11 cellular contexts compared by ENCODE assay signal in the genomic region with DNA sequence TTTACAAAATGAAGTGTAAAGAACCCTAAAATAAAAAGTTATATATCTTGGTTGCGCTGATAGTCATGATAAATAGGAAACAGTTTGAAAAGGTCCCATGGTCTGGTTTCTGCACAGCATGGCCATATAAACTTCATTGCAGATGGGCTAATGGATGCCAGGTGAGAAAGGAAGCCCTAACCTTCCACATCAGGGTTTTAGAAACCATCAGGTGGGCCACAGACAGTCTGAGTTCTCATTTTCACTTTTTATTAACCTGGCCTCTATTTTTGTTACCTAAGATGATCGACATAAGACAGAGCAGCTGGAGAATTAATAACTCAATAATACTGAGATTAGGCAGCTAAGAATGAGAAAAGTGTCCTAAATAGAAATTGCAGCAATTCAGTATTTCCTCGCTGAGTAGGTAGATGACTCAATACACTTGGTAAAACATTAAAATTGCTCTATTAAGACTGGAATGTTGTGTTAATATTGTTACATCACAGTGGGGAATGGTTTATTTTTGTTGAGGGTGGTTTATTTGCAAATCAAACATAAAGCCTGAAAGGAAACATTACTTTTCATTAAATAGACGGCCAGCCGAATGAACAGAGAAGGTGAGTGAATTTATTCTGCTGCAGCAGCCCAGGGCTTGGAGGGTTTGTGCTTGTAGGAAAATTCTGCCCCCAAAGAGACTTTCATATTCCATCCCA. TPM values are rescaled to one million over a fixed set of nuclear protein-coding genes. Genes with fewer than 3 reads are reported as not detected.
A peak's percentile ranks its signal among the peaks of the same experiment; 100 is the strongest.
DNase-seq lines count a peak whose midpoint lies in the region; ATAC-seq and TF ChIP-seq lines count a peak whose summit lies in the region.
"Had no signal": no experiment of that assay in that cellular context is flagged by ENCODE, and none has a peak within 500 bp of the region (broad histone marks: within the 10 kb centered on the region; RNA-seq: fewer than 3 reads in every experiment).

No MANE protein-coding gene starts in this region.

- peaks cover 30% of the 10 kb centered on the region for H3K79me2 ChIP-seq in fibroblast of lung (ENCODE audit: control insufficient read depth, insufficient read depth, low read length)

- no peaks in the 10 kb centered on the region for H3K9me3 ChIP-seq in fibroblast of lung (ENCODE audit: control insufficient read depth, insufficient read depth, low read depth, low read length)
- no peaks in the 10 kb centered on the region for H3K9me3 ChIP-seq in T-helper 17 cell (ENCODE audit: control insufficient read depth, low read length, poor library complexity, severe bottlenecking)

- H3K4me3 Mint-ChIP-seq in neural crest cell (no peak overlapping the region), T-helper 17 cell (no peak overlapping the region)
- H3K4me3 Mint-ChIP-seq: activated CD8-positive, alpha-beta T cell treated with anti-CD3 and anti-CD28 coated beads for 36 hours; activated naive CD4-positive, alpha-beta T cell treated with anti-CD3 and anti-CD28 coated beads, Interleukin-2, amount 10 ng/mL, durations not matched to agents 7 days and 5 days had no signal

- H3K9me3 Mint-ChIP-seq in neural crest cell: no peaks in the 10 kb centered on the region
- H3K9me3 Mint-ChIP-seq: activated CD8-positive, alpha-beta T cell treated with anti-CD3 and anti-CD28 coated beads for 36 hours; activated naive CD4-positive, alpha-beta T cell treated with anti-CD3 and anti-CD28 coated beads, Interleukin-2, amount 10 ng/mL, durations not matched to agents 7 days and 5 days had no signal

- peaks cover 59% of the 10 kb centered on the region for H3K4me1 Mint-ChIP-seq in neural crest cell
- H3K4me1 Mint-ChIP-seq in T-helper 17 cell: no peaks in the 10 kb centered on the region
- H3K4me1 Mint-ChIP-seq: activated naive CD4-positive, alpha-beta T cell treated with anti-CD3 and anti-CD28 coated beads, Interleukin-2, amount 10 ng/mL, durations not matched to agents 7 days and 5 days had no signal

- H3K36me3 Mint-ChIP-seq in neural crest cell (ENCODE audit: low read depth): no peaks in the 10 kb centered on the region
- H3K36me3 Mint-ChIP-seq in T-helper 17 cell (ENCODE audit: low read depth): no peaks in the 10 kb centered on the region
- H3K36me3 Mint-ChIP-seq: activated naive CD4-positive, alpha-beta T cell treated with anti-CD3 and anti-CD28 coated beads, Interleukin-2, amount 10 ng/mL, durations not matched to agents 7 days and 5 days had no signal

- no peaks in the 10 kb centered on the region for H3K36me3 ChIP-seq in fibroblast of lung (ENCODE audit: control insufficient read depth, insufficient read depth, low read length)

- no peak overlapping the region for H3K9ac ChIP-seq in fibroblast of lung (ENCODE audit: insufficient read depth, low read length)

- no peak overlapping the region for H2AFZ ChIP-seq in fibroblast of lung (ENCODE audit: low read length)

- no peaks in the 10 kb centered on the region for H4K20me1 ChIP-seq in fibroblast of lung (ENCODE audit: control insufficient read depth, extremely low read depth, insufficient read depth, low read length)

- H3K27me3 Mint-ChIP-seq in neural crest cell (ENCODE audit: low read depth) (no peaks in the 10 kb centered on the region), T-helper 17 cell (peaks cover 16% of the 10 kb centered on the region)
- H3K27me3 Mint-ChIP-seq: activated CD8-positive, alpha-beta T cell treated with anti-CD3 and anti-CD28 coated beads for 36 hours; activated naive CD4-positive, alpha-beta T cell treated with anti-CD3 and anti-CD28 coated beads, Interleukin-2, amount 10 ng/mL, durations not matched to agents 7 days and 5 days had no signal

- peaks cover 7% of the 10 kb centered on the region for H3K4me1 ChIP-seq in fibroblast of lung (ENCODE audit: control insufficient read depth, extremely low read depth, insufficient read depth, low read length)

- no peak overlapping the region for H3K4me3 ChIP-seq in fibroblast of lung (replicated peaks in 1 of 4; ENCODE audit: control extremely low read depth in 1 of 4, insufficient read depth in 1 of 4, low read depth in 3 of 4, low read length in 4 of 4)

- H3K4me2 ChIP-seq in fibroblast of lung (ENCODE audit: extremely low read depth, insufficient read depth, low read length): no peak overlapping the region

- TF ChIP-seq CTCF in fibroblast of lung (conservative IDR thresholded peaks at IDR 0.05 in 1 of 2, IDR thresholded peaks at IDR 0.05 in 1 of 2; ENCODE audit: low read depth in 1 of 2, low read length in 2 of 2) (no peak), neural crest cell (conservative IDR thresholded peaks at IDR 0.05) (no peak)

- no peaks in the 10 kb centered on the region for H3K27me3 ChIP-seq in fibroblast of lung (ENCODE audit: control insufficient read depth, insufficient read depth, low read length)

- ATAC-seq in T-helper 17 cell (no peak), HG02798 (IDR thresholded peaks at IDR 0.05; ENCODE audit: poor library complexity, unreplicated experiment) (no peak)
- ATAC-seq: activated CD8-positive, alpha-beta T cell treated with anti-CD3 and anti-CD28 coated beads for 36 hours had no signal

- H3K27ac Mint-ChIP-seq in neural crest cell (ENCODE audit: unreplicated experiment) (peak overlapping the region; percentile 55), T-helper 17 cell (no peak overlapping the region)
- H3K27ac Mint-ChIP-seq: activated CD8-positive, alpha-beta T cell treated with anti-CD3 and anti-CD28 coated beads for 36 hours; activated naive CD4-positive, alpha-beta T cell treated with anti-CD3 and anti-CD28 coated beads, Interleukin-2, amount 10 ng/mL, durations not matched to agents 7 days and 5 days had no signal

- peak; percentile 3 for DNase-seq in Daoy (ENCODE audit: low read depth)
- peak; percentile 75 for DNase-seq in NCI-H526 treated with DMSO at 0.1 percent for 48 hours (lab: John Stamatoyannopoulos, UW)
- DNase-seq in fibroblast of lung (ENCODE audit: low read depth in 2 of 2): peak; percentile 55 to 62
- DNase-seq in neural crest cell (ENCODE audit: low read depth, low spot score): no peak
- DNase-seq in T-helper 17 cell: no peak
- no peak for DNase-seq in activated CD8-positive, alpha-beta memory T cell treated with anti-CD3 and anti-CD28 coated beads, Interleukin-2, amount 50 U/mL, for 48 hours
- no peak for DNase-seq in stimulated activated CD4-positive, alpha-beta T cell treated with anti-CD3 and anti-CD28 coated beads, Interleukin-15, amount 100 ng/mL, for 24 hours
- DNase-seq: activated CD8-positive, alpha-beta T cell treated with anti-CD3 and anti-CD28 coated beads for 36 hours; activated naive CD4-positive, alpha-beta T cell treated with anti-CD3 and anti-CD28 coated beads, Interleukin-2, amount 10 ng/mL, durations not matched to agents 7 days and 5 days; C1 segment of cervical spinal cord had no signal

- no peak overlapping the region for H3K27ac ChIP-seq in fibroblast of lung (ENCODE audit: insufficient read depth, low read length)

RNA-seq across cellular contexts. Expression of gene C1orf21, which starts 21.1 kb away (rescaled TPM):
- 5.5 and 17.8 TPM in 2 replicates for total RNA-seq in Daoy (2014; rRNA removed; shearing (Covaris generic))
- 42.4 and 53.0 TPM in 2 replicates for total RNA-seq in fibroblast of lung
- polyA plus RNA-seq in fibroblast of lung: 57.3 and 95.4 TPM in 2 replicates
- 46.9 and 95.4 TPM in 2 replicates for polyA plus RNA-seq in fibroblast of lung (2012)
- polyA minus RNA-seq in fibroblast of lung (ENCODE audit: low replicate concordance): 2.1 and 7.7 TPM in 2 replicates
- total RNA-seq in neural crest cell: 29.8 and 32.5 TPM in 2 replicates
- total RNA-seq in T-helper 17 cell: 1 to 10 TPM in 1 of 2 donors, under 1 TPM in 1; 0.78 to 1.1 TPM

Comparison
In these comparisons a context has a peak if more than half of its experiments do, and no peak if none do; other contexts are left out.
1. DNase-seq: peak in Daoy (single experiment), NCI-H526 treated with DMSO at 0.1 percent for 48 hours (single experiment) and fibroblast of lung (2 of 2); none in neural crest cell (single experiment), T-helper 17 cell (0 of 3), activated CD8-positive, alpha-beta memory T cell treated with anti-CD3 and anti-CD28 coated beads, Interleukin-2, amount 50 U/mL, for 48 hours (single experiment) and stimulated activated CD4-positive, alpha-beta T cell treated with anti-CD3 and anti-CD28 coated beads, Interleukin-15, amount 100 ng/mL, for 24 hours (single experiment).